ENCODE assay signal across 16 cellular contexts in the genomic region with DNA sequence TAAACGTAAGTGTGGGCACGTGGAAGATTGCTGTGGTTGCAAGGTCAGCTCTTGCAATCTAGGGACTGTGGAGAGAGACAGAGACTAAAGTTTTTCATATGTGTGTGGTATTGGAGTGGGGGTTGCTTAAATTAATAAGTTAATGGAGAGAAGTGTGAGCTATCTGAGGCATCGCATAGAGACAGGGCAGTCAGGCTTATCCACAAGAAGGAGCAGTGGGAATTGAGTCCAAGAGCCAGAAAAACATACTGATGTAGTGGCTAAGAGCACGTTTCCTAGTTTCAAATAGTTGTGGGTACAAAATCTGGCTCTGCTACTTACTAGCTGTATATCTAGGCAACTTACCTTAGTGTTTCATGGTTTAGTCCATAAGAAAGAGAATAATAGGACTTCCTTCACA.
A peak's percentile ranks its signal among the peaks of the same experiment; 100 is the strongest.
DNase-seq lines count a peak whose midpoint lies in the region; TF ChIP-seq lines count a peak whose summit lies in the region.
"Had no signal": no experiment of that assay in that cellular context is flagged by ENCODE, and none has a peak within 500 bp of the region (broad histone marks: within the 10 kb centered on the region; RNA-seq: fewer than 3 reads in every experiment).

No MANE protein-coding gene starts in this region.

- intact Hi-C loops in dorsolateral prefrontal cortex (cut with DNase I) = no loop called here
- intact Hi-C loops in Calu3 (cut with micrococcal nuclease; ENCODE audit: unreplicated experiment) = no loop called here

- no peak overlapping the region for H3K27ac Mint-ChIP-seq in Calu3 (ENCODE audit: unreplicated experiment)
- H3K27ac Mint-ChIP-seq: B cell; CD8-positive, alpha-beta T cell had no signal

- no peak overlapping the region for H3K4me3 Mint-ChIP-seq in Calu3 (ENCODE audit: low read depth, unreplicated experiment)
- H3K4me3 Mint-ChIP-seq: B cell; CD8-positive, alpha-beta T cell had no signal

- no peaks in the 10 kb centered on the region for H3K27me3 ChIP-seq in cardiac muscle cell
- no peaks in the 10 kb centered on the region for H3K27me3 ChIP-seq in right atrium auricular region
- no peaks in the 10 kb centered on the region for H3K27me3 ChIP-seq in dorsolateral prefrontal cortex
- H3K27me3 ChIP-seq: BLaER1 treated with 17β-estradiol and CSF1 and Interleukin-3, amounts not matched to agents 10 nM and 100 nM had no signal

- H3K4me3 ChIP-seq in cardiac muscle cell (no peak overlapping the region), right atrium auricular region (no peak overlapping the region), fibroblast of the aortic adventitia (ENCODE audit: low read depth, low read length) (no peak overlapping the region), dorsolateral prefrontal cortex (no peak overlapping the region)
- H3K4me3 ChIP-seq: BLaER1 treated with 17β-estradiol and CSF1 and Interleukin-3, amounts not matched to agents 10 nM and 100 nM had no signal

- H3K9me3 ChIP-seq in cardiac muscle cell (ENCODE audit: low read depth) (no peaks in the 10 kb centered on the region), right atrium auricular region (no peaks in the 10 kb centered on the region)
- H3K9me3 ChIP-seq: BLaER1 treated with 17β-estradiol and CSF1 and Interleukin-3, amounts not matched to agents 10 nM and 100 nM had no signal

- H3K9me3 Mint-ChIP-seq in Calu3 (ENCODE audit: low read depth, unreplicated experiment) = no peaks in the 10 kb centered on the region
- H3K9me3 Mint-ChIP-seq: CD8-positive, alpha-beta T cell; H9 had no signal

- DNase-seq in cardiac muscle cell (ENCODE audit: low read depth in 1 of 2, low spot score in 1 of 2) (no peak), right atrium auricular region (ENCODE audit: low spot score) (no peak), fibroblast of the aortic adventitia (ENCODE audit: low read depth) (peak; percentile 7), kidney tubule cell (ENCODE audit: low spot score) (peak; percentile 74), dorsolateral prefrontal cortex (no peak), AG08395 (ENCODE audit: low spot score) (no peak), Calu3 (no peak)
- DNase-seq: 8988T; CD8-positive, alpha-beta T cell; DMS 273 treated with DMSO at 0.1 percent for 48 hours; DMS53; GDM1; H9; IMR-90 had no signal

- H3K4me1 Mint-ChIP-seq in Calu3 (ENCODE audit: low read depth, unreplicated experiment) = no peaks in the 10 kb centered on the region
- H3K4me1 Mint-ChIP-seq: B cell had no signal

- H3K4me1 ChIP-seq in cardiac muscle cell (ENCODE audit: low read depth) (peaks cover 71% of the 10 kb centered on the region), right atrium auricular region (peaks cover 0 to 8% of the 10 kb centered on the region in 2 donors)
- H3K4me1 ChIP-seq: BLaER1 treated with 17β-estradiol and CSF1 and Interleukin-3, amounts not matched to agents 10 nM and 100 nM had no signal

- CTCF ChIA-PET in Calu3 (lab: Charles Lee) = no interaction called here

- no TSS peak for BruUV-seq in Calu3 (replicated peaks; lab: Mats Ljungman, UMichigan)

- peaks cover 10% of the 10 kb centered on the region for H3K27me3 Mint-ChIP-seq in Calu3 (ENCODE audit: unreplicated experiment)
- H3K27me3 Mint-ChIP-seq: B cell had no signal

- no peaks in the 10 kb centered on the region for H3K36me3 Mint-ChIP-seq in Calu3 (ENCODE audit: insufficient read depth, unreplicated experiment)
- H3K36me3 Mint-ChIP-seq: CD8-positive, alpha-beta T cell had no signal

- H3K36me3 ChIP-seq in cardiac muscle cell = no peaks in the 10 kb centered on the region
- no peaks in the 10 kb centered on the region for H3K36me3 ChIP-seq in right atrium auricular region
- H3K36me3 ChIP-seq: BLaER1 treated with 17β-estradiol and CSF1 and Interleukin-3, amounts not matched to agents 10 nM and 100 nM had no signal

- no peak for TF ChIP-seq CTCF in cardiac muscle cell (IDR thresholded peaks at IDR 0.05; ENCODE audit: low read depth, low read length)
- TF ChIP-seq CTCF in right atrium auricular region (IDR thresholded peaks at IDR 0.05) = no peak
- no peak for TF ChIP-seq CTCF in fibroblast of the aortic adventitia (IDR thresholded peaks at IDR 0.05; ENCODE audit: insufficient read depth, low read length)
- no peak for TF ChIP-seq CTCF in dorsolateral prefrontal cortex (IDR thresholded peaks at IDR 0.05 in 54 of 56, conservative IDR thresholded peaks at IDR 0.05 in 2 of 56; ENCODE audit: low read depth in 1 of 56, partially characterized antibody in 56 of 56)
- no peak for TF ChIP-seq CTCF in Calu3 (IDR thresholded peaks at IDR 0.05; ENCODE audit: unreplicated experiment)

- H3K27ac ChIP-seq in cardiac muscle cell = peak overlapping the region; percentile 90
- no peak overlapping the region for H3K27ac ChIP-seq in right atrium auricular region
- H3K27ac ChIP-seq in dorsolateral prefrontal cortex = no peak overlapping the region
- H3K27ac ChIP-seq: BLaER1 treated with 17β-estradiol and CSF1 and Interleukin-3, amounts not matched to agents 10 nM and 100 nM had no signal

Comparison
In these comparisons a context has a peak if more than half of its experiments do, and no peak if none do; other contexts are left out.
1. DNase-seq: peak in fibroblast of the aortic adventitia (single experiment) and kidney tubule cell (single experiment); none in cardiac muscle cell (0 of 2), right atrium auricular region (single experiment), dorsolateral prefrontal cortex (0 of 10), AG08395 (single experiment) and Calu3 (single experiment).